In the genomic region with DNA sequence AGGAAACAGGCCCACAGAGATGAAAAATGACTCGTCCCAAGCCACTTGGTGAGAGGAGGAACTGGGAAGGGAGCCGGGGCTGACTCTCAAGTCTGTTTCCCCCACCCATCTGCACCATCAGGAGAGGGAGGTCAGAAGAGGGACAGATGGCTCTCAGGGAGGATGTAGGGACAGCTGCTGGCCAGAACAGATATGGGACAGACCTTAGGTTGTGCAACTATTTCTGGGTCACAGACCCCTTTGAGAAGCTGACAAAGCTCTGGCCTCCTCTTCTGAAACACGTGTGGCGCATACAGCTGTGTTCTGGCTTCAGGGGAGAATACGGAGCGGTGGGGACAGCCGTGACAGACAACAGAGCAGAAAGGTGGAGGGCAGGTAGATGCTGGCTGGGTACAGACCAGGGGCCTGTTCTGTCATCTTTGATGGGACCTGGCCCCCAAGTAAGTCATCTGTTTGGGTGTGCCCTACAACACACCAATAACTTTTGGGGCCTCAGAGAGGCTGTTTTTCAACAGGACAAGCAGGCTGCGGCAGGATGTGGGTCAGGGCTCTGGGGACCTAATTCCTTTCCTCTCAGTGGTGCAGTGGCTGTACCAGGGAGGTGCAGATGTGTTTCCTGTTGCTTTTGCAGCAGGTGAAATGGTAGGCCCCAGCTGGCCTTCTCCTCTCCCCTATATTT, we compare ENCODE assay signal across 1 cellular context.
A peak's percentile ranks its signal among the peaks of the same experiment; 100 is the strongest.
TF ChIP-seq lines count a peak whose summit lies in the region.

No MANE protein-coding gene starts in this region.

TF ChIP-seq in K562, 482 proteins besides CTCF, POLR2A, EP300 and RAD21 (continued from another document and continues in another):
- no peak for TF ChIP-seq PHF21A (IDR thresholded peaks at IDR 0.05; ENCODE audit: borderline replicate concordance, low read depth)
- TF ChIP-seq ZNF785 (CRISPR knock-in tag; IDR thresholded peaks at IDR 0.05) = no peak
- TF ChIP-seq, protein P1, sequence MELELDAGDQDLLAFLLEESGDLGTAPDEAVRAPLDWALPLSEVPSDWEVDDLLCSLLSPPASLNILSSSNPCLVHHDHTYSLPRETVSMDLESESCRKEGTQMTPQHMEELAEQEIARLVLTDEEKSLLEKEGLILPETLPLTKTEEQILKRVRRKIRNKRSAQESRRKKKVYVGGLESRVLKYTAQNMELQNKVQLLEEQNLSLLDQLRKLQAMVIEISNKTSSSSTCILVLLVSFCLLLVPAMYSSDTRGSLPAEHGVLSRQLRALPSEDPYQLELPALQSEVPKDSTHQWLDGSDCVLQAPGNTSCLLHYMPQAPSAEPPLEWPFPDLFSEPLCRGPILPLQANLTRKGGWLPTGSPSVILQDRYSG (tag; conservative IDR thresholded peaks at IDR 0.05; ENCODE audit: low read depth) = peak; percentile 78
- TF ChIP-seq MEF2D (tag; conservative IDR thresholded peaks at IDR 0.05; ENCODE audit: low read depth) = peak; percentile 75; the same call in 1 of the 2 replicates
- TF ChIP-seq SMARCC2 (IDR thresholded peaks at IDR 0.05; ENCODE audit: low read depth) = peak; percentile 45; the same call in 1 of the 2 replicates
- peak; percentile 81 for TF ChIP-seq BCOR (IDR thresholded peaks at IDR 0.05)
- TF ChIP-seq MEIS2 (IDR thresholded peaks at IDR 0.05; ENCODE audit: partially characterized antibody) = peak; percentile 75
- TF ChIP-seq, protein P2, sequence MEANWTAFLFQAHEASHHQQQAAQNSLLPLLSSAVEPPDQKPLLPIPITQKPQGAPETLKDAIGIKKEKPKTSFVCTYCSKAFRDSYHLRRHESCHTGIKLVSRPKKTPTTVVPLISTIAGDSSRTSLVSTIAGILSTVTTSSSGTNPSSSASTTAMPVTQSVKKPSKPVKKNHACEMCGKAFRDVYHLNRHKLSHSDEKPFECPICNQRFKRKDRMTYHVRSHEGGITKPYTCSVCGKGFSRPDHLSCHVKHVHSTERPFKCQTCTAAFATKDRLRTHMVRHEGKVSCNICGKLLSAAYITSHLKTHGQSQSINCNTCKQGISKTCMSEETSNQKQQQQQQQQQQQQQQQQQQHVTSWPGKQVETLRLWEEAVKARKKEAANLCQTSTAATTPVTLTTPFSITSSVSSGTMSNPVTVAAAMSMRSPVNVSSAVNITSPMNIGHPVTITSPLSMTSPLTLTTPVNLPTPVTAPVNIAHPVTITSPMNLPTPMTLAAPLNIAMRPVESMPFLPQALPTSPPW (CRISPR knock-in tag; IDR thresholded peaks at IDR 0.05) = peak; percentile 70
- no peak for TF ChIP-seq ZNF436 (CRISPR knock-in tag; IDR thresholded peaks at IDR 0.05)
- TF ChIP-seq, protein P3, sequence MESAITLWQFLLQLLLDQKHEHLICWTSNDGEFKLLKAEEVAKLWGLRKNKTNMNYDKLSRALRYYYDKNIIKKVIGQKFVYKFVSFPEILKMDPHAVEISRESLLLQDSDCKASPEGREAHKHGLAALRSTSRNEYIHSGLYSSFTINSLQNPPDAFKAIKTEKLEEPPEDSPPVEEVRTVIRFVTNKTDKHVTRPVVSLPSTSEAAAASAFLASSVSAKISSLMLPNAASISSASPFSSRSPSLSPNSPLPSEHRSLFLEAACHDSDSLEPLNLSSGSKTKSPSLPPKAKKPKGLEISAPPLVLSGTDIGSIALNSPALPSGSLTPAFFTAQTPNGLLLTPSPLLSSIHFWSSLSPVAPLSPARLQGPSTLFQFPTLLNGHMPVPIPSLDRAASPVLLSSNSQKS (CRISPR knock-in tag; IDR thresholded peaks at IDR 0.05) = no peak
- no peak; the same call in 1 of the 2 replicates for TF ChIP-seq GATAD2B (IDR thresholded peaks at IDR 0.05; ENCODE audit: borderline replicate concordance)
- peak; percentile 89 for TF ChIP-seq DACH1 (IDR thresholded peaks at IDR 0.05; ENCODE audit: partially characterized antibody)
- TF ChIP-seq, protein P4, sequence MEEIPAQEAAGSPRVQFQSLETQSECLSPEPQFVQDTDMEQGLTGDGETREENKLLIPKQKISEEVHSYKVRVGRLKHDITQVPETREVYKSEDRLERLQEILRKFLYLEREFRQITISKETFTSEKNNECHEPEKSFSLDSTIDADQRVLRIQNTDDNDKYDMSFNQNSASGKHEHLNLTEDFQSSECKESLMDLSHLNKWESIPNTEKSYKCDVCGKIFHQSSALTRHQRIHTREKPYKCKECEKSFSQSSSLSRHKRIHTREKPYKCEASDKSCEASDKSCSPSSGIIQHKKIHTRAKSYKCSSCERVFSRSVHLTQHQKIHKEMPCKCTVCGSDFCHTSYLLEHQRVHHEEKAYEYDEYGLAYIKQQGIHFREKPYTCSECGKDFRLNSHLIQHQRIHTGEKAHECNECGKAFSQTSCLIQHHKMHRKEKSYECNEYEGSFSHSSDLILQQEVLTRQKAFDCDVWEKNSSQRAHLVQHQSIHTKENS (CRISPR knock-in tag; IDR thresholded peaks at IDR 0.05) = no peak
- TF ChIP-seq SMAD1 (IDR thresholded peaks at IDR 0.05; ENCODE audit: low read depth, low read length, partially characterized antibody) = peak; percentile 26
- TF ChIP-seq KAT7 (CRISPR knock-in tag; IDR thresholded peaks at IDR 0.05; ENCODE audit: borderline replicate concordance) = no peak
- no peak for TF ChIP-seq ZNF12 (CRISPR knock-in tag; IDR thresholded peaks at IDR 0.05)
- TF ChIP-seq ESRRB (CRISPR knock-in tag; IDR thresholded peaks at IDR 0.05; ENCODE audit: borderline replicate concordance) = no peak
- TF ChIP-seq MTA3 (IDR thresholded peaks at IDR 0.05; ENCODE audit: borderline replicate concordance) = peak; percentile 51; the same call in 1 of the 2 replicates
- TF ChIP-seq EWSR1 (IDR thresholded peaks at IDR 0.05; ENCODE audit: borderline replicate concordance, low read depth, partially characterized antibody) = no peak
- peak; percentile 81 for TF ChIP-seq MEF2A (IDR thresholded peaks at IDR 0.05; ENCODE audit: control insufficient read depth, low read depth, low read length)
- no peak for TF ChIP-seq HDAC8 (tag; IDR thresholded peaks at IDR 0.05)
- no peak for TF ChIP-seq FOXJ3 (CRISPR knock-in tag; IDR thresholded peaks at IDR 0.05)
- TF ChIP-seq TRIM24 (IDR thresholded peaks at IDR 0.05) = peak; percentile 98
- peak; percentile 95 for TF ChIP-seq SMARCA4 (IDR thresholded peaks at IDR 0.05)
- no peak for TF ChIP-seq PYGO2 (tag; IDR thresholded peaks at IDR 0.05)
- TF ChIP-seq MAZ (CRISPR knock-in tag; conservative IDR thresholded peaks at IDR 0.05 in 1 of 2, IDR thresholded peaks at IDR 0.05 in 1 of 2) = peak; percentile 56 to 63; a peak in 1 of 4 replicates
- TF ChIP-seq, protein P5, sequence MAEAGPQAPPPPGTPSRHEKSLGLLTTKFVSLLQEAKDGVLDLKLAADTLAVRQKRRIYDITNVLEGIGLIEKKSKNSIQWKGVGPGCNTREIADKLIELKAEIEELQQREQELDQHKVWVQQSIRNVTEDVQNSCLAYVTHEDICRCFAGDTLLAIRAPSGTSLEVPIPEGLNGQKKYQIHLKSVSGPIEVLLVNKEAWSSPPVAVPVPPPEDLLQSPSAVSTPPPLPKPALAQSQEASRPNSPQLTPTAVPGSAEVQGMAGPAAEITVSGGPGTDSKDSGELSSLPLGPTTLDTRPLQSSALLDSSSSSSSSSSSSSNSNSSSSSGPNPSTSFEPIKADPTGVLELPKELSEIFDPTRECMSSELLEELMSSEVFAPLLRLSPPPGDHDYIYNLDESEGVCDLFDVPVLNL (CRISPR knock-in tag; IDR thresholded peaks at IDR 0.05; ENCODE audit: low read depth) = no peak
- TF ChIP-seq FOXK1 (CRISPR knock-in tag; IDR thresholded peaks at IDR 0.05; ENCODE audit: borderline replicate concordance) = 0 out of 2 replicates have a peak, but pooled peaks have one; percentile 12
- TF ChIP-seq ZNF561 (CRISPR knock-in tag; conservative IDR thresholded peaks at IDR 0.05) = no peak
- TF ChIP-seq PPARD (CRISPR knock-in tag; IDR thresholded peaks at IDR 0.05) = no peak
- TF ChIP-seq, protein P6, sequence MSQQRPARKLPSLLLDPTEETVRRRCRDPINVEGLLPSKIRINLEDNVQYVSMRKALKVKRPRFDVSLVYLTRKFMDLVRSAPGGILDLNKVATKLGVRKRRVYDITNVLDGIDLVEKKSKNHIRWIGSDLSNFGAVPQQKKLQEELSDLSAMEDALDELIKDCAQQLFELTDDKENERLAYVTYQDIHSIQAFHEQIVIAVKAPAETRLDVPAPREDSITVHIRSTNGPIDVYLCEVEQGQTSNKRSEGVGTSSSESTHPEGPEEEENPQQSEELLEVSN (IDR thresholded peaks at IDR 0.05; ENCODE audit: borderline replicate concordance in 1 of 2, extremely low read depth in 1 of 2, insufficient read depth in 1 of 2, insufficient read length in 1 of 2, low read depth in 1 of 2, low read length in 1 of 2, poor library complexity in 1 of 2, severe bottlenecking in 1 of 2) = peak; percentile 35 to 79
- TF ChIP-seq SAFB2 (IDR thresholded peaks at IDR 0.05; ENCODE audit: borderline replicate concordance, low read depth, low read length, severe bottlenecking) = no peak
- TF ChIP-seq, protein P7, sequence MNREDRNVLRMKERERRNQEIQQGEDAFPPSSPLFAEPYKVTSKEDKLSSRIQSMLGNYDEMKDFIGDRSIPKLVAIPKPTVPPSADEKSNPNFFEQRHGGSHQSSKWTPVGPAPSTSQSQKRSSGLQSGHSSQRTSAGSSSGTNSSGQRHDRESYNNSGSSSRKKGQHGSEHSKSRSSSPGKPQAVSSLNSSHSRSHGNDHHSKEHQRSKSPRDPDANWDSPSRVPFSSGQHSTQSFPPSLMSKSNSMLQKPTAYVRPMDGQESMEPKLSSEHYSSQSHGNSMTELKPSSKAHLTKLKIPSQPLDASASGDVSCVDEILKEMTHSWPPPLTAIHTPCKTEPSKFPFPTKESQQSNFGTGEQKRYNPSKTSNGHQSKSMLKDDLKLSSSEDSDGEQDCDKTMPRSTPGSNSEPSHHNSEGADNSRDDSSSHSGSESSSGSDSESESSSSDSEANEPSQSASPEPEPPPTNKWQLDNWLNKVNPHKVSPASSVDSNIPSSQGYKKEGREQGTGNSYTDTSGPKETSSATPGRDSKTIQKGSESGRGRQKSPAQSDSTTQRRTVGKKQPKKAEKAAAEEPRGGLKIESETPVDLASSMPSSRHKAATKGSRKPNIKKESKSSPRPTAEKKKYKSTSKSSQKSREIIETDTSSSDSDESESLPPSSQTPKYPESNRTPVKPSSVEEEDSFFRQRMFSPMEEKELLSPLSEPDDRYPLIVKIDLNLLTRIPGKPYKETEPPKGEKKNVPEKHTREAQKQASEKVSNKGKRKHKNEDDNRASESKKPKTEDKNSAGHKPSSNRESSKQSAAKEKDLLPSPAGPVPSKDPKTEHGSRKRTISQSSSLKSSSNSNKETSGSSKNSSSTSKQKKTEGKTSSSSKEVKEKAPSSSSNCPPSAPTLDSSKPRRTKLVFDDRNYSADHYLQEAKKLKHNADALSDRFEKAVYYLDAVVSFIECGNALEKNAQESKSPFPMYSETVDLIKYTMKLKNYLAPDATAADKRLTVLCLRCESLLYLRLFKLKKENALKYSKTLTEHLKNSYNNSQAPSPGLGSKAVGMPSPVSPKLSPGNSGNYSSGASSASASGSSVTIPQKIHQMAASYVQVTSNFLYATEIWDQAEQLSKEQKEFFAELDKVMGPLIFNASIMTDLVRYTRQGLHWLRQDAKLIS (CRISPR knock-in tag; IDR thresholded peaks at IDR 0.05) = no peak
- no peak for TF ChIP-seq KDM2B (CRISPR knock-in tag; IDR thresholded peaks at IDR 0.05)
- TF ChIP-seq, protein P8, sequence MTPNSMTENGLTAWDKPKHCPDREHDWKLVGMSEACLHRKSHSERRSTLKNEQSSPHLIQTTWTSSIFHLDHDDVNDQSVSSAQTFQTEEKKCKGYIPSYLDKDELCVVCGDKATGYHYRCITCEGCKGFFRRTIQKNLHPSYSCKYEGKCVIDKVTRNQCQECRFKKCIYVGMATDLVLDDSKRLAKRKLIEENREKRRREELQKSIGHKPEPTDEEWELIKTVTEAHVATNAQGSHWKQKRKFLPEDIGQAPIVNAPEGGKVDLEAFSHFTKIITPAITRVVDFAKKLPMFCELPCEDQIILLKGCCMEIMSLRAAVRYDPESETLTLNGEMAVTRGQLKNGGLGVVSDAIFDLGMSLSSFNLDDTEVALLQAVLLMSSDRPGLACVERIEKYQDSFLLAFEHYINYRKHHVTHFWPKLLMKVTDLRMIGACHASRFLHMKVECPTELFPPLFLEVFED (CRISPR knock-in tag; conservative IDR thresholded peaks at IDR 0.05) = no peak
- peak; percentile 40; the same call in 1 of the 2 replicates for TF ChIP-seq EGR1 (conservative IDR thresholded peaks at IDR 0.05)
- no peak for TF ChIP-seq E2F3 (CRISPR knock-in tag; IDR thresholded peaks at IDR 0.05)
- TF ChIP-seq POLR2B (IDR thresholded peaks at IDR 0.05; ENCODE audit: low read depth, partially characterized antibody) = no peak
